Comparison of ENCODE assay signal across 30 cellular contexts in the genomic region with DNA sequence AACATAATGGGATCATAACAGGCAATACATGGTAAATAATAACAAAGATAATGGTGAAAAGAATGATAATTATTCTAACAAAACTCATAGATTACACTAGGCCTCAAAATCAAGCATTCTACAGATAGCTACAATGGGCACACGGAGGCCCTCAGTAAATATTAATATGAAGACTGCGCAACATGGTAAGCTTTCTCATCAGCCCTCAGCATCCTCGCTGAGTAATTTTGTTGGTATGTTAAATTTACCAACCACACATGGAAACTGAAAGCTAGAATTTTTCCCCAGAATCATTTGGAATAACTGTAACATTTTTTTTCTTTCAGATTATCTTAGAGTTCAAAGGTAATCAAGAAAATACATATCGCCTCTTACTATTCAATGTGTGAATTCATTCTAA.
A peak's percentile ranks its signal among the peaks of the same experiment; 100 is the strongest.
DNase-seq lines count a peak whose midpoint lies in the region; ATAC-seq and TF ChIP-seq lines count a peak whose summit lies in the region.
"Had no signal": no experiment of that assay in that cellular context is flagged by ENCODE, and none has a peak within 500 bp of the region (broad histone marks: within the 10 kb centered on the region; RNA-seq: fewer than 3 reads in every experiment).

No MANE protein-coding gene starts in this region.

- H3K27ac Mint-ChIP-seq in brain: peak overlapping the region in 4 of 5 experiments; percentile 34 to 94 (median 76)
- H3K27ac Mint-ChIP-seq: activated CD4-positive, alpha-beta T cell treated with anti-CD3 and anti-CD28 coated beads for 36 hours; activated naive CD8-positive, alpha-beta T cell treated with anti-CD3 and anti-CD28 coated beads, Interleukin-2, amount 10 ng/mL, durations not matched to agents 7 days and 5 days; naive thymus-derived CD4-positive, alpha-beta T cell; T-helper 2 cell treated with Interferon-gamma antibody and Interleukin-4, amounts not matched to agents 5 μg/mL and 100 μg/mL, for 36 hours had no signal

- H3K4me3 ChIP-seq in MG63: no peak overlapping the region
- H3K4me3 ChIP-seq: body of pancreas, gastroesophageal sphincter, left ventricle myocardium inferior, skin epidermis, stomach, tibial nerve had no signal

- H3K36me3 ChIP-seq in MG63: no peaks in the 10 kb centered on the region
- H3K36me3 ChIP-seq: gastroesophageal sphincter, left ventricle myocardium inferior, stomach, tibial nerve had no signal

- no peaks in the 10 kb centered on the region for H3K27me3 ChIP-seq in MG63
- H3K27me3 ChIP-seq: BE2C, body of pancreas, gastroesophageal sphincter, stomach, tibial nerve had no signal

- TF ChIP-seq CTCF in brain (conservative IDR thresholded peaks at IDR 0.05): no peak

- peak; percentile 44 for DNase-seq in AG08395 (ENCODE audit: low spot score)
- peak; percentile 38 for DNase-seq in HCEC 1CT
- peak; percentile 42 for DNase-seq in iris pigment epithelial cell (ENCODE audit: low read depth)
- DNase-seq in MG63: no peak
- DNase-seq in posterior cingulate gyrus: no peak
- DNase-seq: activated CD4-positive, alpha-beta T cell treated with anti-CD3 and anti-CD28 coated beads for 36 hours; activated effector memory CD4-positive, alpha-beta T cell treated with anti-CD3 and anti-CD28 coated beads, Interleukin-2, amount 50 U/mL, for 16 hours; activated naive CD8-positive, alpha-beta T cell treated with anti-CD3 and anti-CD28 coated beads, Interleukin-2, amount 10 ng/mL, durations not matched to agents 7 days and 5 days; BE2C; body of pancreas; effector memory CD4-positive, alpha-beta T cell; erythroblast; GOT3; hippocampal formation; Kasumi-1; left ventricle myocardium inferior; naive thymus-derived CD4-positive, alpha-beta T cell; NCI-H1694 treated with DMSO at 0.1 percent for 48 hours; NCI-H2171; NCI-H524; nucleus accumbens; stomach had no signal

- peaks cover 54% of the 10 kb centered on the region for H3K4me1 Mint-ChIP-seq in brain
- H3K4me1 Mint-ChIP-seq: activated CD4-positive, alpha-beta T cell treated with anti-CD3 and anti-CD28 coated beads for 36 hours; activated naive CD8-positive, alpha-beta T cell treated with anti-CD3 and anti-CD28 coated beads, Interleukin-2, amount 10 ng/mL, durations not matched to agents 7 days and 5 days; naive thymus-derived CD4-positive, alpha-beta T cell had no signal

- H3K4me3 Mint-ChIP-seq in brain: no peak overlapping the region
- H3K4me3 Mint-ChIP-seq: activated CD4-positive, alpha-beta T cell treated with anti-CD3 and anti-CD28 coated beads for 36 hours; activated naive CD8-positive, alpha-beta T cell treated with anti-CD3 and anti-CD28 coated beads, Interleukin-2, amount 10 ng/mL, durations not matched to agents 7 days and 5 days; naive thymus-derived CD4-positive, alpha-beta T cell; T-helper 2 cell treated with Interferon-gamma antibody and Interleukin-4, amounts not matched to agents 5 μg/mL and 100 μg/mL, for 36 hours had no signal

- intact Hi-C loops in posterior cingulate gyrus (cut with DNase I): no loop called here

- ATAC-seq in GM21515 (IDR thresholded peaks at IDR 0.05; ENCODE audit: unreplicated experiment): no peak
- no peak for ATAC-seq in HG03139 (IDR thresholded peaks at IDR 0.05; ENCODE audit: unreplicated experiment)
- ATAC-seq: activated CD4-positive, alpha-beta T cell treated with anti-CD3 and anti-CD28 coated beads for 36 hours; body of pancreas; gastroesophageal sphincter; HepG2; naive thymus-derived CD4-positive, alpha-beta T cell had no signal

- H3K9me3 Mint-ChIP-seq in brain: peaks cover 0 to 14% (median 0%) of the 10 kb centered on the region in 5 experiments
- H3K9me3 Mint-ChIP-seq: activated naive CD8-positive, alpha-beta T cell treated with anti-CD3 and anti-CD28 coated beads, Interleukin-2, amount 10 ng/mL, durations not matched to agents 7 days and 5 days; T-helper 2 cell treated with Interferon-gamma antibody and Interleukin-4, amounts not matched to agents 5 μg/mL and 100 μg/mL, for 36 hours had no signal

- H3K36me3 Mint-ChIP-seq in brain: peaks cover 56% of the 10 kb centered on the region

- no peaks in the 10 kb centered on the region for H3K27me3 Mint-ChIP-seq in brain
- H3K27me3 Mint-ChIP-seq: activated CD4-positive, alpha-beta T cell treated with anti-CD3 and anti-CD28 coated beads for 36 hours had no signal

- no peaks in the 10 kb centered on the region for H3K9me3 ChIP-seq in MG63
- H3K9me3 ChIP-seq: BE2C, body of pancreas, gastroesophageal sphincter, left ventricle myocardium inferior, stomach, tibial nerve had no signal

Comparison
In these comparisons a context has a peak if more than half of its experiments do, and no peak if none do; other contexts are left out.
1. DNase-seq: peak in AG08395 (single experiment), HCEC 1CT (single experiment) and iris pigment epithelial cell (single experiment); none in MG63 (single experiment) and posterior cingulate gyrus (0 of 10).